ENCODE assay signal across 10 cellular contexts in the genomic region with DNA sequence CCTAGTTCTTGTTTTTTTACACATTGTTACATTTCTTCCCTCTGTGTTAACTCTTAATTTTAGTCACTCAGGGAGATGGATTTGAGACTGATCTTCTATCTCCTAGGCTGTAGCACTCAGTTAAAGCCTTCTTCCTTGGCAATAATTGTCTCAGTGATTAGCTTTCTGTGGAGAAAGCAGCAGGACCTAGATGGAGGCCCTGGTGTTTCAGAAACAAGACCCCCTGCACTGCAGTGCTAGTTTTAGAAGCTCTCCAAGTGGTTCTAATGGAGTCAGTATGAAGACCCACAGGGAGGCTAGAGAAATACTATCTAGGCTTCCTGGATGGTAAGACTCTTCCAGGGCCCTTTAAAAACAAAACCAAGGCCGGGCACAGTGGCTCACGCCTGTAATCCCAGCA. TPM values are rescaled to one million over a fixed set of nuclear protein-coding genes. Genes with fewer than 3 reads are reported as not detected.
"Had no signal": no experiment of that assay in that cellular context is flagged by ENCODE, and none has a peak within 500 bp of the region (broad histone marks: within the 10 kb centered on the region; RNA-seq: fewer than 3 reads in every experiment).

No MANE protein-coding gene starts in this region.

- H3K36me3 ChIP-seq: HAP-1 had no signal

- H3K9me3 ChIP-seq: HAP-1 had no signal

- DNase-seq: GOT3, H7, IMR-90, KG1 had no signal

- ATAC-seq: HCT116, K562 had no signal

- H3K4me3 ChIP-seq: GM23248, HAP-1, K562 had no signal

- H3K27ac ChIP-seq: GM23248 had no signal

- FAIRE-seq: HTR-8/SVneo, K562 had no signal

RNA-seq across cellular contexts. Expression of gene C11orf86, which starts 12.9 kb away (rescaled TPM):
- total RNA-seq: GM23248, H4, IMR-90, K562 had no signal
- polyA plus RNA-seq: GM23248, IMR-90, K562 had no signal
